ENCODE assay signal across 18 cellular contexts in genomic region chr1:238438296-238439275, GRCh38.
A peak's percentile ranks its signal among the peaks of the same experiment; 100 is the strongest.
DNase-seq lines count a peak whose midpoint lies in the region; ATAC-seq and TF ChIP-seq lines count a peak whose summit lies in the region.
"Had no signal": no experiment of that assay in that cellular context is flagged by ENCODE, and none has a peak within 500 bp of the region (broad histone marks: within the 10 kb centered on the region; RNA-seq: fewer than 3 reads in every experiment).

No MANE protein-coding gene starts in this region.

- no peak for TF ChIP-seq EP300 in SK-N-SH (IDR thresholded peaks at IDR 0.05; ENCODE audit: borderline replicate concordance in 1 of 2, low read depth in 1 of 2, low read length in 1 of 2)

- CTCF ChIA-PET in SK-N-SH (lab: Yijun Ruan, JAX), result interaction anchor here (1.8 kb wide), 1 partner anchor 9 kb away, joined by 5 read pairs; no protein-coding TSS in a partner anchor

- H3K9me2 ChIP-seq in SK-N-SH, result 0 out of 2 replicates have a peak, but pooled peaks cover 5% of the 10 kb centered on the region

- no peaks in the 10 kb centered on the region for H3K36me3 ChIP-seq in SK-N-SH (replicated peaks in 1 of 2; ENCODE audit: control insufficient read depth in 1 of 2, insufficient read depth in 2 of 2, low read length in 1 of 2)
- no peaks in the 10 kb centered on the region for H3K36me3 ChIP-seq in WERI-Rb-1
- H3K36me3 ChIP-seq in mucosa of descending colon (ENCODE audit: low read depth), result no peaks in the 10 kb centered on the region
- H3K36me3 ChIP-seq: SJSA1 had no signal

- no peaks in the 10 kb centered on the region for H3F3A ChIP-seq in SK-N-SH (replicated peaks; ENCODE audit: insufficient read depth)

- TF ChIP-seq CTCF in SK-N-SH (IDR thresholded peaks at IDR 0.05) (no peak), WERI-Rb-1 (IDR thresholded peaks at IDR 0.05; ENCODE audit: low read depth, low read length) (no peak), mucosa of descending colon (IDR thresholded peaks at IDR 0.05) (no peak)

- H3K4me3 ChIP-seq in SK-N-SH (ENCODE audit: low read depth in 2 of 2, low read length in 1 of 2) (no peak overlapping the region), WERI-Rb-1 (ENCODE audit: low read depth, low read length) (peak overlapping the region; percentile 6; the same call in 1 of the 2 replicates), mucosa of descending colon (no peak overlapping the region)
- H3K4me3 ChIP-seq: SJSA1 had no signal

- no peak overlapping the region for H3K4me2 ChIP-seq in SK-N-SH

- H3K4me1 ChIP-seq in SK-N-SH (ENCODE audit: control insufficient read depth in 1 of 2, insufficient read depth in 2 of 2, low read depth in 1 of 2, low read length in 1 of 2) (peaks cover 0 to 9% of the 10 kb centered on the region in 2 experiments; a peak in 2 of 4 replicates), mucosa of descending colon (ENCODE audit: low read depth) (no peaks in the 10 kb centered on the region)
- H3K4me1 ChIP-seq: SJSA1 had no signal

- no peak for TF ChIP-seq RAD21 in SK-N-SH (IDR thresholded peaks at IDR 0.05; ENCODE audit: low read length)

- H4K20me1 ChIP-seq in SK-N-SH (ENCODE audit: insufficient read depth), result no peaks in the 10 kb centered on the region

- H3K79me2 ChIP-seq in SK-N-SH (ENCODE audit: insufficient read depth), result no peaks in the 10 kb centered on the region

- 19% methylated on average over 5 of the region's 5 CpGs for WGBS in SK-N-SH (ENCODE audit: low lambda C conversion rate)

- intact Hi-C loops in Right ventricle myocardium inferior (cut with DNase I) (no loop called here), mucosa of descending colon (cut with DNase I, micrococcal nuclease) (no loop called here)

- no peak overlapping the region for H3K9ac ChIP-seq in SK-N-SH

- H3K27ac ChIP-seq in SK-N-SH (ENCODE audit: low read depth in 2 of 2, low read length in 1 of 2) (peak overlapping the region in 1 of 2 experiments; percentile 69; a peak in 2 of 4 replicates), WERI-Rb-1 (peak overlapping the region; percentile 73)
- H3K27ac ChIP-seq: 22Rv1, SJSA1 had no signal

- H3K9me3 ChIP-seq in SK-N-SH (no peaks in the 10 kb centered on the region), WERI-Rb-1 (ENCODE audit: severe bottlenecking) (no peaks in the 10 kb centered on the region), mucosa of descending colon (no peaks in the 10 kb centered on the region)
- H3K9me3 ChIP-seq: SJSA1 had no signal

- POLR2A ChIA-PET in SK-N-SH (lab: Yijun Ruan, JAX), result no interaction called here

- H3K27me3 ChIP-seq in SK-N-SH (ENCODE audit: insufficient read depth) (no peaks in the 10 kb centered on the region), WERI-Rb-1 (ENCODE audit: insufficient read depth, low read depth, severe bottlenecking) (no peaks in the 10 kb centered on the region)
- H3K27me3 ChIP-seq: SJSA1 had no signal

- no peak overlapping the region for H2AFZ ChIP-seq in SK-N-SH (ENCODE audit: low read depth)

- ATAC-seq in SK-N-SH treated with all-trans-retinoic acid at 6 μM for 48 hours (peak; percentile 40; the same call in 2 of the 3 replicates), Right ventricle myocardium inferior (no peak), mucosa of descending colon (no peak), GM19395 (IDR thresholded peaks at IDR 0.05; ENCODE audit: unreplicated experiment) (no peak)
- ATAC-seq: HepG2, T-cell had no signal

- DNase-seq in SK-N-SH, result no peak
- no peak for DNase-seq in WERI-Rb-1
- peak; percentile 66 for DNase-seq in left kidney (ENCODE audit: low read depth, low spot score)
- DNase-seq in epidermal melanocyte (ENCODE audit: insufficient read length, low spot score), result no peak
- DNase-seq in Right ventricle myocardium inferior (ENCODE audit: missing footprints), result no peak
- DNase-seq in mucosa of descending colon, result no peak
- DNase-seq: CD4-positive, CD25-positive, alpha-beta regulatory T cell; DND-41; H9; MM.1S; NCI-H1105 treated with DMSO at 0.1 percent for 48 hours; NCI-H187 treated with DMSO at 0.1 percent for 48 hours; T-cell had no signal

TF ChIP-seq in SK-N-SH treated with all-trans-retinoic acid at 6 μM for 48 hours, 23 proteins besides CTCF, POLR2A, EP300 and RAD21 (continues in another document):
- TF ChIP-seq RARB (CRISPR knock-in tag; IDR thresholded peaks at IDR 0.05) (no peak), ZNF8 (CRISPR knock-in tag; IDR thresholded peaks at IDR 0.05) (peak; percentile 10; the same call in 1 of the 2 replicates), GLIS3 (CRISPR knock-in tag; IDR thresholded peaks at IDR 0.05) (no peak), ZC3H10 (CRISPR knock-in tag; IDR thresholded peaks at IDR 0.05) (peak; percentile 83), POU6F1 (CRISPR knock-in tag; IDR thresholded peaks at IDR 0.05; ENCODE audit: borderline replicate concordance, low read depth) (0 out of 2 replicates have a peak, but pooled peaks have one; percentile 50), TCF4 (CRISPR knock-in tag; IDR thresholded peaks at IDR 0.05; ENCODE audit: borderline replicate concordance) (peak; percentile 44; the same call in 1 of the 2 replicates), SNAI2 (CRISPR knock-in tag; IDR thresholded peaks at IDR 0.05) (no peak), ISL1 (CRISPR knock-in tag; IDR thresholded peaks at IDR 0.05) (peak; percentile 91), CSDC2 (CRISPR knock-in tag; IDR thresholded peaks at IDR 0.05) (no peak), CSRNP3 (CRISPR knock-in tag; IDR thresholded peaks at IDR 0.05) (no peak; the same call in 1 of the 2 replicates)

TF ChIP-seq in SK-N-SH, 30 proteins besides CTCF, POLR2A, EP300 and RAD21:
- TF ChIP-seq GABPA (IDR thresholded peaks at IDR 0.05; ENCODE audit: low read depth) (no peak), CHD2 (IDR thresholded peaks at IDR 0.05; ENCODE audit: low read length, partially characterized antibody) (no peak), RXRA (IDR thresholded peaks at IDR 0.05; ENCODE audit: borderline replicate concordance, low read depth) (no peak), MAX (IDR thresholded peaks at IDR 0.05; ENCODE audit: low read depth) (no peak), MXI1 (IDR thresholded peaks at IDR 0.05; ENCODE audit: low read depth, low read length) (no peak), NRF1 (IDR thresholded peaks at IDR 0.05; ENCODE audit: low read depth, low read length) (no peak), ELF1 (IDR thresholded peaks at IDR 0.05) (no peak), RCOR1 (IDR thresholded peaks at IDR 0.05; ENCODE audit: low read length) (no peak), MEF2A (IDR thresholded peaks at IDR 0.05; ENCODE audit: borderline replicate concordance, low read depth) (no peak), JUND (IDR thresholded peaks at IDR 0.05) (no peak), TEAD4 (IDR thresholded peaks at IDR 0.05; ENCODE audit: borderline replicate concordance, insufficient read depth) (no peak)
- TF ChIP-seq, protein P1, sequence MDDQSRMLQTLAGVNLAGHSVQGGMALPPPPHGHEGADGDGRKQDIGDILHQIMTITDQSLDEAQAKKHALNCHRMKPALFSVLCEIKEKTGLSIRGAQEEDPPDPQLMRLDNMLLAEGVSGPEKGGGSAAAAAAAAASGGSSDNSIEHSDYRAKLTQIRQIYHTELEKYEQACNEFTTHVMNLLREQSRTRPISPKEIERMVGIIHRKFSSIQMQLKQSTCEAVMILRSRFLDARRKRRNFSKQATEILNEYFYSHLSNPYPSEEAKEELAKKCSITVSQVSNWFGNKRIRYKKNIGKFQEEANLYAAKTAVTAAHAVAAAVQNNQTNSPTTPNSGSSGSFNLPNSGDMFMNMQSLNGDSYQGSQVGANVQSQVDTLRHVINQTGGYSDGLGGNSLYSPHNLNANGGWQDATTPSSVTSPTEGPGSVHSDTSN (IDR thresholded peaks at IDR 0.05), result no peak
TF ChIP-seq in SK-N-SH: peak in this region for 0.
